Comparison of ENCODE assay signal across 8 cellular contexts in the genomic region with DNA sequence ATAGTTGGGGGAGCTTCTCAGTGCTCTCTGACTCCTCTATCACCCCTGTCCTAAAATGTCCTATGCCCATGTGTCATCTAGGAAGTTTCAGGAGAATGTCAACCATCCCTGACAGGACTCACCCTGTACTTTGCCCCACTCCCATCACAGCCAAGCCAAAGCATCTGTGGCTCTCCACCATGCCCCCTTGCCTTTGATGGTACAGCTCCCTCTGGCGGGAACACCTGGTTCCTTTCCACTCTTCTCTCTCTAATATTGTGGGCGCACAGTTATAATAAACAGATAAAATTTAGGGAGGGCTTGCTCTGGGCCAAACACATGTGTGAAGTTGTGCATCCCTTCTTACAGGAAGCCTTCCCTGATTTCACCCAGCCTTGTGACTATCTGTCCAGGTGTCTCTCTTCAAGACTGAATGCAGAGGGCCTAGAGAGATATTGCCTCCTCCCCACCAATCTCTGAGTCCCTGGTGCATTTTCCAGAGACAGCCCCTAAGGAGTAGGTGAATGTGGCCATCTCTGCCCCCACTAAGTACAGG.
DNase-seq lines count a peak whose midpoint lies in the region; ATAC-seq and TF ChIP-seq lines count a peak whose summit lies in the region.

No MANE protein-coding gene starts in this region.

- H3K36me3 Mint-ChIP-seq in Calu3 (ENCODE audit: insufficient read depth, unreplicated experiment) (no peaks in the 10 kb centered on the region), endodermal cell (ENCODE audit: low read depth) (no peaks in the 10 kb centered on the region)

- no peaks in the 10 kb centered on the region for H3K9me3 ChIP-seq in endodermal cell (ENCODE audit: control insufficient read depth, low read length)

- CTCF ChIA-PET in Calu3 (lab: Charles Lee): interaction anchor here (1.2 kb wide), 1 partner anchor 77 kb away, joined by 5 read pairs; no protein-coding TSS in a partner anchor

- no peak overlapping the region for H3K27ac ChIP-seq in endodermal cell (ENCODE audit: low read depth, low read length)

- DNase-seq in Calu3 (peak; percentile 63), NCI-H460 (ENCODE audit: extremely low read depth, low read depth) (peak; percentile 11), endodermal cell (peak; percentile 84), UCSD-AML1 (lab: John Stamatoyannopoulos, UW; ENCODE audit: unreplicated experiment) (no peak), DMS79 treated with DMSO at 0.1 percent for 48 hours (lab: John Stamatoyannopoulos, UW) (no peak), foreskin melanocyte (no peak)

- ATAC-seq in GM18873 (IDR thresholded peaks at IDR 0.05; ENCODE audit: low FRiP score, unreplicated experiment): peak; percentile 52
- ATAC-seq in GM21825 (IDR thresholded peaks at IDR 0.05; ENCODE audit: unreplicated experiment): no peak

- intact Hi-C loops in Calu3 (cut with micrococcal nuclease; ENCODE audit: unreplicated experiment): loop anchor here (2.0 to 5.0 kb wide), 2 partner anchors 45 to 224 kb away; no protein-coding TSS in a partner anchor

- WGBS in endodermal cell (ENCODE audit: insufficient coverage in 1 of 2, insufficient read length in 1 of 2), 2 experiments: 43% methylated on average over 2 of the region's 2 CpGs; no CpG with 5 or more reads in 1 of the 2 experiments

- H3K27ac Mint-ChIP-seq in Calu3 (ENCODE audit: unreplicated experiment) (no peak overlapping the region), endodermal cell (no peak overlapping the region)

- H3K27me3 Mint-ChIP-seq in Calu3 (ENCODE audit: unreplicated experiment): peaks cover 96% of the 10 kb centered on the region
- peaks cover 68% of the 10 kb centered on the region for H3K27me3 Mint-ChIP-seq in endodermal cell (ENCODE audit: insufficient read depth)

- TF ChIP-seq CTCF in Calu3 (IDR thresholded peaks at IDR 0.05; ENCODE audit: unreplicated experiment) (peak; percentile 68), endodermal cell (conservative IDR thresholded peaks at IDR 0.05) (peak; percentile 83)

- no TSS peak for BruUV-seq in Calu3 (replicated peaks; lab: Mats Ljungman, UMichigan)

- H3K4me1 ChIP-seq in endodermal cell (ENCODE audit: control insufficient read depth, insufficient read depth, low read length): no peaks in the 10 kb centered on the region

- H3K9ac ChIP-seq in endodermal cell (ENCODE audit: extremely low read depth, low read length, poor library complexity, severe bottlenecking): no peak overlapping the region

- peaks cover 81% of the 10 kb centered on the region for H3K27me3 ChIP-seq in endodermal cell (ENCODE audit: control insufficient read depth, insufficient read depth, low read length, poor library complexity, severe bottlenecking)

- H3K9me3 Mint-ChIP-seq in Calu3 (ENCODE audit: low read depth, unreplicated experiment) (no peaks in the 10 kb centered on the region), endodermal cell (no peaks in the 10 kb centered on the region)

- H3K4me3 ChIP-seq in endodermal cell (ENCODE audit: low read length): no peak overlapping the region

- H3K36me3 ChIP-seq in endodermal cell (ENCODE audit: control insufficient read depth, insufficient read depth, low read length): no peaks in the 10 kb centered on the region

- H3K4me3 Mint-ChIP-seq in Calu3 (ENCODE audit: low read depth, unreplicated experiment): no peak overlapping the region
- no peak overlapping the region for H3K4me3 Mint-ChIP-seq in endodermal cell

- H3K4me1 Mint-ChIP-seq in Calu3 (ENCODE audit: low read depth, unreplicated experiment) (no peaks in the 10 kb centered on the region), endodermal cell (peaks cover 3% of the 10 kb centered on the region)

Comparison
In these comparisons a context has a peak if more than half of its experiments do, and no peak if none do; other contexts are left out.
1. DNase-seq: peak in Calu3 (single experiment), NCI-H460 (single experiment) and endodermal cell (single experiment); none in UCSD-AML1 (single experiment), DMS79 treated with DMSO at 0.1 percent for 48 hours (single experiment) and foreskin melanocyte (single experiment).